Comparison of ENCODE assay signal across 1 cellular context in the genomic region with DNA sequence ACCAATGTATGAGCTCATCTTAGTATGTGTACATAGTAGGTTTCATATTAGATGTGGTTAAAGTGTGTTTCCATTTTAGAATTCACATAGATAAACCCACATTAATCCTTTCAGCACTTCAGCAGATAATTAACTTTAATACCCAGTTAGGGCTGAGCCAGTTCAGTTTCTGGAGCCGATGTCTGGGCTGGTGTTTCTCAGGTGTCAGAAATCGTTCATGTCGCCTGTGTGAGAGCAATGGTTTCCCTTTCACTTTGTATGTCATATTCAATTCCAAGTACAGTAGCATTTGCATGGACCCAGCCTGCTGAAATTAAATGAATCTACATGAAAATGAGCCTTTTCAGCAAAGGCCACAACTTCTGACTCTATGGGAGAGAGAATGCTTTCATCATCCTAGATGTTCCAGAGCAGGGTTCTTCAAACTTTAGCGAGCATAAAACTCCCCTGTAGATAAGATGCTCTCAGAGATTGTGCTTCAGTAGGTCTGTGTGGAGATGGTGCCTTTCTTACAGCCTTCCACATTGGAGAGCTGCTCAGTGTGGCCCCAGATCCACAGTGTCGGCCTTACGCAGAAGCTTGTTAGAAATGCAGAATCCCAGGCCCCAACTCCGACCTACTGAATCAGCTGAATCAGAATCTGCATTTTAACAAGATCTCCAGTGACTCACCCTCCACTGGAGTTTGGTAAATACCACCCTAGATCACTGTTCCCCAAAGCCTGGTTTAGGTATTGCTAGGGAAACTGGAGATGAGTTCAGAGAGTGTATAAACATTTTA.
TF ChIP-seq lines count a peak whose summit lies in the region.

No MANE protein-coding gene starts in this region.

TF ChIP-seq in GM23338, 12 proteins besides CTCF, POLR2A, EP300 and RAD21 (continued from another document):
- TF ChIP-seq ETS1 (IDR thresholded peaks at IDR 0.05) (no peak), ZNF114 (CRISPR knock-in tag; IDR thresholded peaks at IDR 0.05) (no peak), NANOG (IDR thresholded peaks at IDR 0.05; ENCODE audit: borderline replicate concordance) (no peak), JUNB (IDR thresholded peaks at IDR 0.05; ENCODE audit: unreplicated experiment) (no peak)
TF ChIP-seq in GM23338: peak in this region for 0.
